ENCODE assay signal across 22 cellular contexts in the genomic region with DNA sequence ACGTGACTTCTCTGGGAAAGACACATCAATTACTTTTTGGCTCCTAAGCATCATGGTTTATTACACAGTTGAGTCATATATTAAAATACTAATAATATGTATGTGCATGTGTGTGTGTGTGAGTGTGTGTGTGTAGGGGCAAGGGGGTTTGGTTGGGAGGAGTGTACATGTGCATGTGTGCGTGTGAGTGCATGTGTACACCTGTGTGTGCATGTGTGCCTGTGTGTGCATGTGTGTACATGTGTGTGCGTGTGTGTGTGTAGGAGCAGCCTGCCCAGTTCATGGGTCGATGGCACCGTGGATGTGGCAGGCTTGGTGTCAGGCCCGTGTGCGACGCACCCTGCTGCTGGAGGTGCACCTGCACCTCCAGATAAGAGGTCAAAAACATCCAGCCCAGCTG.
DNase-seq lines count a peak whose midpoint lies in the region; ATAC-seq, FAIRE-seq and TF ChIP-seq lines count a peak whose summit lies in the region.
"Had no signal": no experiment of that assay in that cellular context is flagged by ENCODE, and none has a peak within 500 bp of the region (broad histone marks: within the 10 kb centered on the region; RNA-seq: fewer than 3 reads in every experiment).

No MANE protein-coding gene starts in this region.

- H2BK12ac ChIP-seq in H1 (ENCODE audit: low read depth, low read length), result 0 out of 2 replicates have a peak overlapping the region, but pooled peaks have one; percentile 60

- H2BK20ac ChIP-seq in H1 (ENCODE audit: low read length), result no peak overlapping the region

- H3K9ac ChIP-seq in HepG2 (ENCODE audit: insufficient read depth, low read depth, low read length) (no peak overlapping the region), H1 (replicated peaks in 1 of 4; ENCODE audit: extremely low read depth in 1 of 4, low read depth in 3 of 4, low read length in 3 of 4) (peak overlapping the region in 1 of 4 experiments; percentile 30; a peak in 2 of 7 replicates)
- H3K9ac ChIP-seq: BLaER1 treated with 17β-estradiol and CSF1 and Interleukin-3, amounts not matched to agents 10 nM and 100 nM had no signal

- no peak overlapping the region for H4K91ac ChIP-seq in H1 (replicated peaks; ENCODE audit: insufficient read length, low read length)

- TF ChIP-seq EP300 in HepG2 (IDR thresholded peaks at IDR 0.05; ENCODE audit: low read depth in 2 of 2, low read length in 2 of 2) (no peak), HepG2 (CRISPR knock-in tag; IDR thresholded peaks at IDR 0.05; ENCODE audit: borderline replicate concordance) (no peak), H1 (IDR thresholded peaks at IDR 0.05; ENCODE audit: borderline replicate concordance in 1 of 2, low read depth in 2 of 2, low read length in 2 of 2) (no peak)

- no peak overlapping the region for H3K56ac ChIP-seq in H1 (replicated peaks; ENCODE audit: insufficient read length, low read depth, low read length)

- intact Hi-C loops in HepG2 (cut with micrococcal nuclease; ENCODE audit: unreplicated experiment) (no loop called here), right lobe of liver (cut with DNase I) (loop anchor here in 1 of 2 donors (5.0 kb wide), 1 partner anchor 696 kb away; no protein-coding TSS in a partner anchor), aorta (cut with DNase I) (loop anchor here in 1 of 2 donors (10.0 kb wide), 1 partner anchor 693 kb away; no protein-coding TSS in a partner anchor)

- no peak for FAIRE-seq in HepG2 (lab: Jason Lieb, UNC)
- no peak for FAIRE-seq in H1 (lab: Jason Lieb, UNC)
- FAIRE-seq: A549, D721Med, GM12891, GM18507 had no signal

- no peak overlapping the region for H3K4me3 ChIP-seq in HepG2 (replicated peaks in 1 of 3; ENCODE audit: insufficient read depth in 1 of 3, low read depth in 2 of 3, low read length in 3 of 3)
- no peak overlapping the region for H3K4me3 ChIP-seq in right lobe of liver
- H3K4me3 ChIP-seq in H1 (ENCODE audit: extremely low read depth in 1 of 4, insufficient read depth in 2 of 4, low read depth in 3 of 4, low read length in 4 of 4), result no peak overlapping the region
- no peak overlapping the region for H3K4me3 ChIP-seq in aorta (ENCODE audit: low read length in 2 of 2)
- H3K4me3 ChIP-seq: A549; BLaER1 treated with 17β-estradiol and CSF1 and Interleukin-3, amounts not matched to agents 10 nM and 100 nM had no signal

- H4K5ac ChIP-seq in H1 (ENCODE audit: insufficient read length, low read depth, low read length), result no peak overlapping the region

- 0 out of 2 replicates have a peak overlapping the region, but pooled peaks have one; percentile 57 for H2AK5ac ChIP-seq in H1 (ENCODE audit: low read depth, low read length)

- H3K79me2 ChIP-seq in HepG2 (ENCODE audit: insufficient read depth, low read length), result no peaks in the 10 kb centered on the region
- no peaks in the 10 kb centered on the region for H3K79me2 ChIP-seq in H1 (ENCODE audit: control insufficient read depth in 1 of 2, insufficient read depth in 2 of 2, low read length in 2 of 2)

- CTCF ChIA-PET in HepG2 (lab: Yijun Ruan, JAX; ENCODE audit: low intra/inter-chr PET ratio, low total read pairs), result no interaction called here
- CTCF ChIA-PET in H1 (lab: Charles Lee; ENCODE audit: partially characterized antibody), result interaction anchor here (1.0 to 6.7 kb wide), 2 partner anchors 17 to 137 kb away, joined by 4 to 41 read pairs; no protein-coding TSS in a partner anchor

- H2BK5ac ChIP-seq in H1 (ENCODE audit: low read depth, low read length), result no peak overlapping the region

- H3K23me2 ChIP-seq in H1 (ENCODE audit: low read depth, low read length), result 0 out of 2 replicates have a peak, but pooled peaks cover under 1% of the 10 kb centered on the region

- no peak for ATAC-seq in HepG2
- ATAC-seq in right lobe of liver, result no peak
- peak; percentile 33 for ATAC-seq in aorta (ENCODE audit: low FRiP score)
- no peak for ATAC-seq in GM19324 (IDR thresholded peaks at IDR 0.05; ENCODE audit: low FRiP score, unreplicated experiment)
- no peak for ATAC-seq in esophagus mucosa

- H3K4me1 ChIP-seq in HepG2 (ENCODE audit: insufficient read depth, low read length) (no peaks in the 10 kb centered on the region), right lobe of liver (no peaks in the 10 kb centered on the region), H1 (replicated peaks in 1 of 4; ENCODE audit: control insufficient read depth in 3 of 4, insufficient read depth in 4 of 4, low read length in 3 of 4) (no peaks in the 10 kb centered on the region), aorta (ENCODE audit: control insufficient read depth in 1 of 2, insufficient read depth in 2 of 2, low read length in 2 of 2) (no peaks in the 10 kb centered on the region)
- H3K4me1 ChIP-seq: A549, BE2C had no signal

- no peak overlapping the region for H3K4me2 ChIP-seq in HepG2 (ENCODE audit: low read depth, low read length)
- H3K4me2 ChIP-seq in H1 (ENCODE audit: insufficient read depth in 1 of 2, low read depth in 2 of 2, low read length in 2 of 2), result no peak overlapping the region
- H3K4me2 ChIP-seq: A549; BLaER1 treated with 17β-estradiol and CSF1 and Interleukin-3, amounts not matched to agents 10 nM and 100 nM had no signal

- no peaks in the 10 kb centered on the region; the same call in 1 of the 2 replicates for H3K79me1 ChIP-seq in H1 (ENCODE audit: low read depth, low read length)

- POLR2A ChIA-PET in HepG2 (lab: Yijun Ruan, JAX), result no interaction called here
- POLR2A ChIA-PET in H1 (lab: Charles Lee; ENCODE audit: partially characterized antibody), result no interaction called here

- H2BK15ac ChIP-seq in H1 (ENCODE audit: low read length), result no peak overlapping the region

- no peak overlapping the region for H2BK120ac ChIP-seq in H1 (replicated peaks; ENCODE audit: low read depth, low read length)

- no peak for TF ChIP-seq POLR2A in HepG2 (IDR thresholded peaks at IDR 0.05; ENCODE audit: insufficient read depth in 1 of 2, low read depth in 2 of 2, low read length in 2 of 2)
- TF ChIP-seq POLR2A in right lobe of liver (IDR thresholded peaks at IDR 0.05), result no peak
- no peak for TF ChIP-seq POLR2A in H1 (IDR thresholded peaks at IDR 0.05; ENCODE audit: control extremely low read depth in 1 of 2, low read depth in 2 of 2, low read length in 2 of 2)

- no TSS peak for BruUV-seq in HepG2 (replicated peaks; lab: Mats Ljungman, UMichigan)

- H3K4ac ChIP-seq in H1 (replicated peaks; ENCODE audit: insufficient read length, low read depth, low read length), result no peak overlapping the region

- H2AFZ ChIP-seq in HepG2 (ENCODE audit: low read length) (no peak overlapping the region), H1 (ENCODE audit: low read length) (no peak overlapping the region)

- H3K27me3 ChIP-seq in HepG2 (ENCODE audit: control insufficient read depth in 1 of 2, insufficient read depth in 2 of 2, low read length in 2 of 2) (peaks cover 11 to 34% of the 10 kb centered on the region in 2 experiments; a peak in 3 of 5 replicates), right lobe of liver (no peaks in the 10 kb centered on the region), H1 (replicated peaks in 1 of 4; ENCODE audit: control insufficient read depth in 3 of 4, extremely low read depth in 1 of 4, insufficient read depth in 3 of 4, low read length in 3 of 4) (peaks cover 0 to 3% (median under 1%) of the 10 kb centered on the region in 4 experiments; a peak in 1 of 7 replicates), aorta (ENCODE audit: control insufficient read depth in 1 of 2, insufficient read depth in 2 of 2, low read length in 1 of 2) (no peaks in the 10 kb centered on the region)
- H3K27me3 ChIP-seq: BE2C; BLaER1 treated with 17β-estradiol and CSF1 and Interleukin-3, amounts not matched to agents 10 nM and 100 nM had no signal

- WGBS in HepG2 (ENCODE audit: low lambda C conversion rate), result 20% methylated on average over 7 of the region's 8 CpGs
- 67% methylated on average over 2 of the region's 8 CpGs for WGBS in right lobe of liver (ENCODE audit: insufficient coverage, low coverage, low lambda C conversion rate, missing lambda C conversion rate)
- 95% methylated on average over 8 of the region's 8 CpGs; no CpG with 5 or more reads in 1 of the 2 experiments for WGBS in H1 (ENCODE audit: extremely low coverage in 1 of 2, insufficient coverage in 1 of 2, insufficient read length in 1 of 2, insufficient replicate concordance in 2 of 2, low coverage in 1 of 2, low lambda C conversion rate in 2 of 2, missing lambda C conversion rate in 1 of 2), 2 experiments
- WGBS in aorta, 2 donors, result 88 to 93% methylated on average over 8 of the region's 8 CpGs

- H4K8ac ChIP-seq in H1 (ENCODE audit: extremely low read depth, insufficient read depth, low read length), result no peak overlapping the region

- no peak overlapping the region for H3K27ac ChIP-seq in HepG2 (ENCODE audit: extremely low read length, insufficient read depth, low read length)
- no peak overlapping the region for H3K27ac ChIP-seq in right lobe of liver
- H3K27ac ChIP-seq in H1 (ENCODE audit: low read depth, low read length), result no peak overlapping the region
- no peak overlapping the region for H3K27ac ChIP-seq in aorta (ENCODE audit: low read depth in 1 of 2, low read length in 2 of 2)
- H3K27ac ChIP-seq: A549; BLaER1 treated with 17β-estradiol and CSF1 and Interleukin-3, amounts not matched to agents 10 nM and 100 nM had no signal

- no peak overlapping the region for H3K23ac ChIP-seq in H1 (ENCODE audit: insufficient read length)

- DNase-seq in HepG2 (ENCODE audit: low spot score) (no peak), right lobe of liver (no peak), H1 (ENCODE audit: low read depth in 1 of 2, low spot score in 2 of 2) (peak in 1 of 2 experiments; percentile 13), aorta (no peak)
- DNase-seq: 8988T; ACHN; AML-193; BE2C; CD4-positive, alpha-beta T cell; CD8-positive, alpha-beta memory T cell; DMS 273 treated with DMSO at 0.1 percent for 48 hours; DMS79; GF-D8; GOT3; HCEC 1CT had no signal

- TF ChIP-seq CTCF in HepG2 (CRISPR knock-in tag; IDR thresholded peaks at IDR 0.05) (no peak), right lobe of liver (IDR thresholded peaks at IDR 0.05) (no peak), H1 (IDR thresholded peaks at IDR 0.05; ENCODE audit: control extremely low read depth in 1 of 3, insufficient read depth in 1 of 3, low read depth in 1 of 3, low read length in 3 of 3) (no peak)

- H3K9me3 ChIP-seq in HepG2 (ENCODE audit: low read length), result no peaks in the 10 kb centered on the region
- H3K9me3 ChIP-seq in right lobe of liver, result no peaks in the 10 kb centered on the region
- peaks cover 0 to 3% of the 10 kb centered on the region in 2 experiments; a peak in 2 of 4 replicates for H3K9me3 ChIP-seq in H1 (ENCODE audit: insufficient read depth in 2 of 2, low read depth in 1 of 2, low read length in 1 of 2)
- no peaks in the 10 kb centered on the region for H3K9me3 ChIP-seq in aorta (ENCODE audit: control insufficient read depth, low read length)
- H3K9me3 ChIP-seq: A549, BE2C had no signal

- TF ChIP-seq RAD21 in HepG2 (CRISPR knock-in tag; IDR thresholded peaks at IDR 0.05) (no peak), H1 (IDR thresholded peaks at IDR 0.05 in 1 of 2, conservative IDR thresholded peaks at IDR 0.05 in 1 of 2; ENCODE audit: low read depth in 2 of 2, low read length in 2 of 2) (no peak)

- H4K20me1 ChIP-seq in HepG2 (ENCODE audit: insufficient read depth, low read length) (no peaks in the 10 kb centered on the region), H1 (replicated peaks in 1 of 2; ENCODE audit: control insufficient read depth in 1 of 2, insufficient read depth in 2 of 2, low read length in 2 of 2) (peaks cover 0 to 2% of the 10 kb centered on the region in 2 experiments)
- H4K20me1 ChIP-seq: BLaER1 treated with 17β-estradiol and CSF1 and Interleukin-3, amounts not matched to agents 10 nM and 100 nM had no signal

- no peaks in the 10 kb centered on the region for H3K36me3 ChIP-seq in HepG2 (replicated peaks in 1 of 2; ENCODE audit: control insufficient read depth in 1 of 2, insufficient read depth in 2 of 2, low read length in 2 of 2)
- H3K36me3 ChIP-seq in right lobe of liver, result no peaks in the 10 kb centered on the region
- H3K36me3 ChIP-seq in H1 (ENCODE audit: control insufficient read depth in 2 of 4, insufficient read depth in 4 of 4, low read length in 3 of 4), result no peaks in the 10 kb centered on the region
- H3K36me3 ChIP-seq in aorta (ENCODE audit: control insufficient read depth in 1 of 2, insufficient read depth in 2 of 2, low read length in 1 of 2), result no peaks in the 10 kb centered on the region
- H3K36me3 ChIP-seq: BE2C had no signal

- H3K18ac ChIP-seq in H1 (ENCODE audit: extremely low read depth, low read length), result no peak overlapping the region

- in situ Hi-C loops in HepG2 (cut with HindIII; ENCODE audit: extremely low pct_ligation_motif_present, low pct_unique_long_range_greater_than_20kb), result loop anchor here (5.0 kb wide), 1 partner anchor 691 kb away; no protein-coding TSS in a partner anchor

- H3K14ac ChIP-seq in H1 (ENCODE audit: insufficient read length), result no peak overlapping the region
